ENCODE assay signal across 8 cellular contexts in the genomic region with DNA sequence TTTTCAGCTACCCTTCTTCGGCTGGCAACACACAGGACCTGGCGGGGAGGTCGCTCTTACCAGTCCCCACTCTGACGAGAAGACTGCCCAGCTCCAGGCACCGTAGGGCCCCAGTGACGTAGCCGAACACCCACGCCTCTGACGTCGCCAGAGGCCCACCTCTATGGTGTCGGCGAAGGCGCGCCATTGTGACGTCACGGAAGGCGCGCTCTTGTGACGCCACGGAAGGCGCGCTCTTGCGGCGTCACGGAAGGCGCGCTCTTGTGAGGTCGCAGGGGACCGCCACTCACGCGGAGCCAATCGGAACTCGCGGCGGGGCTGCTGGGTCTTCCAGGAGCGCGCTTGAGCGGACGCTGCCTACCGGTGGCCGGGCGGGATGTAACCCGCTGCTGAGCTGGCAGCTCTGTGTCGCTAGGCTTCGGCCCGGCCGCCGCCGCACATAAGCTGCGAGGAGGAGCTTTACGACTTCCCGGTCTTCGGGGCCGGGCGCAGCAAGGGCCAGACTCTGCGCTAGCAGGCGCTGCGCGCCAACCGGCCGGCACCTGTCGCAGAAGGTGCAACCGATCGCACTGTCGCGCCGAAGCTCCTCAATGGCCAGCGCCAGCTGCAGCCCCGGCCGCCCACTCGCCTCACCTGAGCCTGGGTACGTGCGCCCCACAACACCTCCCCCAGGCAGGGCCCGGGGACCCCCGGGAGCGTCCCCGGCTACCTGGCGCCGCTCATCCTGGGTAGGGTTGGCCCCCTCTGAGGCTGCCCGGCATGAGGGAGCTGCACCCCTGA.
DNase-seq lines count a peak whose midpoint lies in the region; ATAC-seq and TF ChIP-seq lines count a peak whose summit lies in the region.
"Not testable (repeated sequence)": the region's sequence is repeated elsewhere in the genome, so short reads cannot be mapped to it uniquely, and the experiment has no call there.

No MANE protein-coding gene starts in this region.

- not testable (repeated sequence) for H3K36me3 Mint-ChIP-seq in activated T-cell treated with anti-CD3 and anti-CD28 coated beads, Interleukin-2, amount 50 U/mL, for 72 hours (ENCODE audit: insufficient read depth in 2 of 2)

- DNase-seq in DMS79 treated with DMSO at 0.1 percent for 48 hours (lab: John Stamatoyannopoulos, UW) (peak; percentile 52), KG1 (lab: John Stamatoyannopoulos, UW) (peak; percentile 96), esophagus squamous epithelium (lab: John Stamatoyannopoulos, UW) (peak; percentile 82), myocyte (ENCODE audit: low read depth) (peak; percentile 96)
- peak; percentile 97 to 99 for DNase-seq in activated T-cell treated with anti-CD3 and anti-CD28 coated beads, Interleukin-2, amount 50 U/mL, for 72 hours
- DNase-seq in stimulated activated CD8-positive, alpha-beta memory T cell treated with anti-CD3 and anti-CD28 coated beads, Interleukin-7, amount 100 ng/mL, for 4 hours (ENCODE audit: low read depth in 2 of 2) = peak; percentile 92 to 95

- H3K36me3 ChIP-seq in esophagus squamous epithelium = not testable (repeated sequence)

- H3K9me3 ChIP-seq in esophagus squamous epithelium = not testable (repeated sequence)

- not testable (repeated sequence) for H3K4me1 Mint-ChIP-seq in activated T-cell treated with anti-CD3 and anti-CD28 coated beads, Interleukin-2, amount 50 U/mL, for 72 hours (ENCODE audit: low read depth)

- WGBS in esophagus squamous epithelium, 2 donors = 0% methylated on average over 1 of the region's 80 CpGs; no CpG with 5 or more reads in 1 of the 2 donors

- H3K4me1 ChIP-seq in esophagus squamous epithelium = peaks cover 0 to 14% (median 5%) of the 10 kb centered on the region in 3 donors

- TF ChIP-seq POLR2A in esophagus squamous epithelium (IDR thresholded peaks at IDR 0.05) = peak in 3 of 4 donors; percentile 71 to 80 (median 76)

- not testable (repeated sequence) for H3K27me3 ChIP-seq in esophagus squamous epithelium

- peak overlapping the region; percentile 97 for H3K27ac Mint-ChIP-seq in activated T-cell treated with anti-CD3 and anti-CD28 coated beads, Interleukin-2, amount 50 U/mL, for 72 hours

- peak overlapping the region; percentile 88 to 91 for H3K4me3 Mint-ChIP-seq in activated T-cell treated with anti-CD3 and anti-CD28 coated beads, Interleukin-2, amount 50 U/mL, for 72 hours

- peak overlapping the region; percentile 82 to 94 (median 94) for H3K27ac ChIP-seq in esophagus squamous epithelium

- peak overlapping the region; percentile 39 to 85 (median 78) for H3K4me3 ChIP-seq in esophagus squamous epithelium

- peak in 3 of 6 experiments; percentile 28 to 68 (median 34) for TF ChIP-seq CTCF in esophagus squamous epithelium (IDR thresholded peaks at IDR 0.05)

- ATAC-seq in GM21737 (IDR thresholded peaks at IDR 0.05; ENCODE audit: unreplicated experiment) = peak; percentile 100
- peak; percentile 100 for ATAC-seq in activated T-cell treated with anti-CD3 and anti-CD28 coated beads, Interleukin-2, amount 50 U/mL, for 72 hours (replicated peaks in 1 of 2)

- H3K9me3 Mint-ChIP-seq in activated T-cell treated with anti-CD3 and anti-CD28 coated beads, Interleukin-2, amount 50 U/mL, for 72 hours = not testable (repeated sequence)

- intact Hi-C loops in esophagus squamous epithelium (cut with DNase I) = not testable (repeated sequence)

- H3K27me3 Mint-ChIP-seq in activated T-cell treated with anti-CD3 and anti-CD28 coated beads, Interleukin-2, amount 50 U/mL, for 72 hours (ENCODE audit: low read depth) = not testable (repeated sequence)

TF ChIP-seq in PFSK-1, 5 proteins besides CTCF, POLR2A, EP300 and RAD21:
- peak; percentile 54; the same call in 1 of the 2 replicates for TF ChIP-seq POLR2AphosphoS5 (IDR thresholded peaks at IDR 0.05; ENCODE audit: low read depth, low read length)
- TF ChIP-seq SIN3A (IDR thresholded peaks at IDR 0.05; ENCODE audit: borderline replicate concordance, insufficient read depth, low read length) = peak; percentile 70; the same call in 1 of the 2 replicates

Comparison
In these comparisons a context has a peak if more than half of its experiments do, and no peak if none do; other contexts are left out.
1. Peak in every context shown above with its lines: DNase-seq, ATAC-seq, H3K4me3 ChIP-seq and H3K27ac ChIP-seq.